ENCODE assay signal across 1 cellular context in genomic region chr7:157032644-157033482, GRCh38.
TF ChIP-seq lines count a peak whose summit lies in the region.

No MANE protein-coding gene starts in this region.

TF ChIP-seq in WTC11, 78 proteins besides CTCF, POLR2A, EP300 and RAD21 (continued from another document):
- TF ChIP-seq, protein P1, sequence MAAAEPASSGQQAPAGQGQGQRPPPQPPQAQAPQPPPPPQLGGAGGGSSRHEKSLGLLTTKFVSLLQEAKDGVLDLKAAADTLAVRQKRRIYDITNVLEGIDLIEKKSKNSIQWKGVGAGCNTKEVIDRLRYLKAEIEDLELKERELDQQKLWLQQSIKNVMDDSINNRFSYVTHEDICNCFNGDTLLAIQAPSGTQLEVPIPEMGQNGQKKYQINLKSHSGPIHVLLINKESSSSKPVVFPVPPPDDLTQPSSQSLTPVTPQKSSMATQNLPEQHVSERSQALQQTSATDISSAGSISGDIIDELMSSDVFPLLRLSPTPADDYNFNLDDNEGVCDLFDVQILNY (CRISPR knock-in tag; IDR thresholded peaks at IDR 0.05), result no peak
- TF ChIP-seq ATF6 (CRISPR knock-in tag; IDR thresholded peaks at IDR 0.05), result no peak
- TF ChIP-seq NR1H2 (CRISPR knock-in tag; IDR thresholded peaks at IDR 0.05), result no peak
- no peak for TF ChIP-seq SP1 (CRISPR knock-in tag; conservative IDR thresholded peaks at IDR 0.05)
- TF ChIP-seq ZNF232 (CRISPR knock-in tag; IDR thresholded peaks at IDR 0.05), result no peak
- TF ChIP-seq E2F1 (CRISPR knock-in tag; IDR thresholded peaks at IDR 0.05), result no peak
- no peak for TF ChIP-seq NFYB (CRISPR knock-in tag; conservative IDR thresholded peaks at IDR 0.05; ENCODE audit: low read depth)
- no peak for TF ChIP-seq ZSCAN18 (CRISPR knock-in tag; IDR thresholded peaks at IDR 0.05)
- TF ChIP-seq ZNF416 (CRISPR knock-in tag; IDR thresholded peaks at IDR 0.05), result no peak
- no peak for TF ChIP-seq ZNF281 (CRISPR knock-in tag; IDR thresholded peaks at IDR 0.05)
- TF ChIP-seq TCF7 (CRISPR knock-in tag; IDR thresholded peaks at IDR 0.05; ENCODE audit: low read depth), result no peak
- no peak for TF ChIP-seq KAT7 (CRISPR knock-in tag; IDR thresholded peaks at IDR 0.05; ENCODE audit: borderline replicate concordance)
TF ChIP-seq in WTC11: peak in this region for 0.
